8 cellular contexts compared by ENCODE assay signal in genomic region chr4:22343606-22344005, GRCh38.
"Had no signal": no experiment of that assay in that cellular context is flagged by ENCODE, and none has a peak within 500 bp of the region (broad histone marks: within the 10 kb centered on the region; RNA-seq: fewer than 3 reads in every experiment).

No MANE protein-coding gene starts in this region.

- H3K4me3 ChIP-seq: GM12878 had no signal

- ATAC-seq: GM12878 had no signal

- DNase-seq: GDM1, GF-D8 had no signal

- FAIRE-seq: G401.6, GM12878, GM12891, GM12892, GM18507, GM19239 had no signal
